Comparison of ENCODE assay signal across 4 cellular contexts in the genomic region with DNA sequence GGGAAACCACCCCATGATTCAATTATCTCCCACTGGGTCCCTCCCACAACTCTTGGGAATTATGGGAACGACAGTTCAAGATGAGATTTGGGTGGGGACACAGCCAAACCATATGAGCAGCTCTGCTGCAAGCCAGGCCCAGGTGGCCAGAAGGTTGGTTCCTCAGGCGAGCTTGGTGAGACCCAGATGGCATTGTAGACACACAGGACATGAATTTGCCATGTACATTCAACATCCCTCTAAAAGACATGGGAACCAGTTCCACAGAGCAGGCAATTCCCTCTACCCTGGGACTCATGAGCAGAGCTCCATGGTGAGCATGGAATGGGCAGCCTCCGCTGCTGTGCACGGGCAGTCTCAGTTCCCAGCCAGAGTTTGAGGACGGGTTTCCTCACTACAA.
"Had no signal": no experiment of that assay in that cellular context is flagged by ENCODE, and none has a peak within 500 bp of the region (broad histone marks: within the 10 kb centered on the region; RNA-seq: fewer than 3 reads in every experiment).

No MANE protein-coding gene starts in this region.

- H3K4me3 ChIP-seq: GM23338 had no signal

- DNase-seq: H9, HCEC 1CT, IMR-90 had no signal

- H3K4me3 Mint-ChIP-seq: GM23338, H9 had no signal

- ATAC-seq: GM23338 had no signal

- H3K27ac Mint-ChIP-seq: GM23338, H9 had no signal
